In genomic region chr5:112846556-112846955, GRCh38 we compare ENCODE assay signal across 15 cellular contexts. TPM values are rescaled to one million over a fixed set of nuclear protein-coding genes. Genes with fewer than 3 reads are reported as not detected.
DNase-seq lines count a peak whose midpoint lies in the region; ATAC-seq and TF ChIP-seq lines count a peak whose summit lies in the region.
"Had no signal": no experiment of that assay in that cellular context is flagged by ENCODE, and none has a peak within 500 bp of the region (broad histone marks: within the 10 kb centered on the region; RNA-seq: fewer than 3 reads in every experiment).

No MANE protein-coding gene starts in this region.

- H3K4me2 ChIP-seq in neuronal stem cell (ENCODE audit: insufficient read depth, low read length, poor library complexity, severe bottlenecking), result no peak overlapping the region

- H3K18ac ChIP-seq in neuronal stem cell (ENCODE audit: low read length), result no peak overlapping the region

- H3K4me1 ChIP-seq in upper lobe of right lung (peaks cover 4% of the 10 kb centered on the region), neuronal stem cell (ENCODE audit: control insufficient read depth in 2 of 2, insufficient read depth in 1 of 2, low read depth in 1 of 2, low read length in 2 of 2) (peaks cover 0 to 2% of the 10 kb centered on the region in 2 donors)

- no peaks in the 10 kb centered on the region for H3K27me3 ChIP-seq in upper lobe of right lung
- H3K27me3 ChIP-seq in neuronal stem cell (ENCODE audit: control insufficient read depth in 3 of 3, insufficient read depth in 3 of 3, low read depth in 1 of 3, low read length in 3 of 3), result no peaks in the 10 kb centered on the region

- H3K79me1 ChIP-seq in neuronal stem cell (ENCODE audit: low read depth, low read length), result no peaks in the 10 kb centered on the region

- no peaks in the 10 kb centered on the region for H3K9me3 ChIP-seq in upper lobe of right lung
- no peaks in the 10 kb centered on the region for H3K9me3 ChIP-seq in neuronal stem cell (replicated peaks in 1 of 2; ENCODE audit: control insufficient read depth in 2 of 2, insufficient read depth in 1 of 2, low read depth in 1 of 2, low read length in 2 of 2)

- ATAC-seq in WTC11, result peak; percentile 50
- peak; percentile 26 for ATAC-seq in upper lobe of right lung
- no peak for ATAC-seq in stimulated activated naive CD8-positive, alpha-beta T cell treated with anti-CD3 and anti-CD28 coated beads, Interleukin-15, amount 100 ng/mL, for 72 hours
- ATAC-seq: GM12878 had no signal

- peak overlapping the region; percentile 13 for H3K27ac Mint-ChIP-seq in activated naive CD4-positive, alpha-beta T cell treated with anti-CD3 and anti-CD28 coated beads, Interleukin-2, amount 50 U/mL, for 24 hours
- no peak overlapping the region for H3K27ac Mint-ChIP-seq in activated naive CD4-positive, alpha-beta T cell treated with anti-CD3 and anti-CD28 coated beads, Interleukin-2, amount 10 ng/mL, durations not matched to agents 7 days and 5 days
- H3K27ac Mint-ChIP-seq in WTC11, result no peak overlapping the region; the same call in 1 of the 2 replicates
- no peak overlapping the region for H3K27ac Mint-ChIP-seq in stimulated activated naive CD8-positive, alpha-beta T cell treated with anti-CD3 and anti-CD28 coated beads, Interleukin-15, amount 100 ng/mL, for 72 hours
- H3K27ac Mint-ChIP-seq: CD4-positive, alpha-beta T cell had no signal

- peaks cover 5% of the 10 kb centered on the region for H3K4me1 Mint-ChIP-seq in activated naive CD4-positive, alpha-beta T cell treated with anti-CD3 and anti-CD28 coated beads, Interleukin-2, amount 50 U/mL, for 24 hours
- peaks cover 4% of the 10 kb centered on the region for H3K4me1 Mint-ChIP-seq in activated naive CD4-positive, alpha-beta T cell treated with anti-CD3 and anti-CD28 coated beads, Interleukin-2, amount 10 ng/mL, durations not matched to agents 7 days and 5 days
- H3K4me1 Mint-ChIP-seq in WTC11, result peaks cover 20% of the 10 kb centered on the region
- H3K4me1 Mint-ChIP-seq in stimulated activated naive CD8-positive, alpha-beta T cell treated with anti-CD3 and anti-CD28 coated beads, Interleukin-15, amount 100 ng/mL, for 72 hours, result peaks cover 5% of the 10 kb centered on the region

- H3K4me3 Mint-ChIP-seq in activated naive CD4-positive, alpha-beta T cell treated with anti-CD3 and anti-CD28 coated beads, Interleukin-2, amount 50 U/mL, for 24 hours, result no peak overlapping the region
- H3K4me3 Mint-ChIP-seq in activated naive CD4-positive, alpha-beta T cell treated with anti-CD3 and anti-CD28 coated beads, Interleukin-2, amount 10 ng/mL, durations not matched to agents 7 days and 5 days, result no peak overlapping the region
- no peak overlapping the region for H3K4me3 Mint-ChIP-seq in WTC11
- no peak overlapping the region for H3K4me3 Mint-ChIP-seq in stimulated activated naive CD8-positive, alpha-beta T cell treated with anti-CD3 and anti-CD28 coated beads, Interleukin-15, amount 100 ng/mL, for 72 hours
- H3K4me3 Mint-ChIP-seq: CD4-positive, alpha-beta T cell had no signal

- H3K14ac ChIP-seq in neuronal stem cell (ENCODE audit: low read length), result no peak overlapping the region

- no peak overlapping the region for H3K23ac ChIP-seq in neuronal stem cell (ENCODE audit: low read depth, low read length, poor library complexity)

- H3K9me3 Mint-ChIP-seq in activated naive CD4-positive, alpha-beta T cell treated with anti-CD3 and anti-CD28 coated beads, Interleukin-2, amount 50 U/mL, for 24 hours, result no peaks in the 10 kb centered on the region
- H3K9me3 Mint-ChIP-seq in activated naive CD4-positive, alpha-beta T cell treated with anti-CD3 and anti-CD28 coated beads, Interleukin-2, amount 10 ng/mL, durations not matched to agents 7 days and 5 days, result no peaks in the 10 kb centered on the region
- peaks cover 20% of the 10 kb centered on the region for H3K9me3 Mint-ChIP-seq in WTC11
- H3K9me3 Mint-ChIP-seq in stimulated activated naive CD8-positive, alpha-beta T cell treated with anti-CD3 and anti-CD28 coated beads, Interleukin-15, amount 100 ng/mL, for 72 hours, result no peaks in the 10 kb centered on the region
- H3K9me3 Mint-ChIP-seq: CD4-positive, alpha-beta T cell had no signal

- POLR2A ChIA-PET in WTC11 (lab: Charles Lee), result interaction anchor here (0.8 kb wide), 1 partner anchor 15 kb away, joined by 3 read pairs; the partner anchor contains the start of gene SRP19

- H3K27ac ChIP-seq in upper lobe of right lung (no peak overlapping the region), neuronal stem cell (replicated peaks; ENCODE audit: low read length) (no peak overlapping the region)

- no peak for TF ChIP-seq CTCF in WTC11 (IDR thresholded peaks at IDR 0.05)
- TF ChIP-seq CTCF in upper lobe of right lung (IDR thresholded peaks at IDR 0.05), result no peak

- H4K8ac ChIP-seq in neuronal stem cell (ENCODE audit: low read depth, low read length), result no peak overlapping the region

- no peak overlapping the region for H4K91ac ChIP-seq in neuronal stem cell (ENCODE audit: low read depth, low read length, poor library complexity)

- no peak overlapping the region for H2BK12ac ChIP-seq in neuronal stem cell (ENCODE audit: low read length)

- intact Hi-C loops in upper lobe of right lung (cut with DNase I), result no loop called here

- no peak overlapping the region for H3K4ac ChIP-seq in neuronal stem cell (ENCODE audit: low read length)

- DNase-seq in activated naive CD4-positive, alpha-beta T cell treated with anti-CD3 and anti-CD28 coated beads, Interleukin-2, amount 10 ng/mL, durations not matched to agents 7 days and 5 days, result no peak
- DNase-seq in WTC11 (ENCODE audit: low spot score), result no peak
- DNase-seq in iPS-NIHi7 (ENCODE audit: extremely low spot score), result peak; percentile 18
- DNase-seq in upper lobe of right lung, result no peak
- DNase-seq in neuronal stem cell (ENCODE audit: low spot score), result no peak
- DNase-seq in stimulated activated naive CD8-positive, alpha-beta T cell treated with anti-CD3 and anti-CD28 coated beads, Interleukin-15, amount 100 ng/mL, for 72 hours, result no peak
- DNase-seq in AG08395 (ENCODE audit: low spot score), result no peak
- DNase-seq: 8988T; C1 segment of cervical spinal cord; Calu3; CD4-positive, alpha-beta T cell; DMS 273 treated with DMSO at 0.1 percent for 48 hours; HCEC 1CT had no signal

- H3K36me3 Mint-ChIP-seq in activated naive CD4-positive, alpha-beta T cell treated with anti-CD3 and anti-CD28 coated beads, Interleukin-2, amount 50 U/mL, for 24 hours, result no peaks in the 10 kb centered on the region
- peaks cover 7% of the 10 kb centered on the region for H3K36me3 Mint-ChIP-seq in activated naive CD4-positive, alpha-beta T cell treated with anti-CD3 and anti-CD28 coated beads, Interleukin-2, amount 10 ng/mL, durations not matched to agents 7 days and 5 days
- H3K36me3 Mint-ChIP-seq in WTC11, result peaks cover 22% of the 10 kb centered on the region

- no peak overlapping the region for H2AK5ac ChIP-seq in neuronal stem cell (ENCODE audit: low read depth, low read length)

- no peak overlapping the region for H3K4me3 ChIP-seq in upper lobe of right lung
- no peak overlapping the region for H3K4me3 ChIP-seq in neuronal stem cell (ENCODE audit: low read length in 2 of 2)
- H3K4me3 ChIP-seq: GM12878 had no signal

- H2BK5ac ChIP-seq in neuronal stem cell (ENCODE audit: low read length), result no peak overlapping the region

- CTCF ChIA-PET in activated naive CD4-positive, alpha-beta T cell treated with anti-CD3 and anti-CD28 coated beads, Interleukin-2, amount 10 ng/mL, durations not matched to agents 7 days and 5 days (lab: Charles Lee), result no interaction called here
- CTCF ChIA-PET in WTC11 (lab: Charles Lee), result interaction anchor here (1.1 kb wide), 1 partner anchor 317 kb away, joined by 4 read pairs; no protein-coding TSS in a partner anchor

- H2AFZ ChIP-seq in neuronal stem cell (ENCODE audit: low read length), result no peak overlapping the region

- H2BK15ac ChIP-seq in neuronal stem cell (ENCODE audit: low read length), result no peak overlapping the region

- no CpG with 5 or more reads among the region's 5 CpGs for WGBS in neuronal stem cell (ENCODE audit: extremely low coverage in 2 of 2, insufficient read length in 2 of 2, insufficient replicate concordance in 1 of 2), 2 donors

- H3K27me3 Mint-ChIP-seq in activated naive CD4-positive, alpha-beta T cell treated with anti-CD3 and anti-CD28 coated beads, Interleukin-2, amount 50 U/mL, for 24 hours, result peaks cover 3% of the 10 kb centered on the region
- H3K27me3 Mint-ChIP-seq in activated naive CD4-positive, alpha-beta T cell treated with anti-CD3 and anti-CD28 coated beads, Interleukin-2, amount 10 ng/mL, durations not matched to agents 7 days and 5 days, result peaks cover 17% of the 10 kb centered on the region
- no peaks in the 10 kb centered on the region; the same call in 1 of the 2 replicates for H3K27me3 Mint-ChIP-seq in WTC11 (ENCODE audit: low read depth)
- H3K27me3 Mint-ChIP-seq in stimulated activated naive CD8-positive, alpha-beta T cell treated with anti-CD3 and anti-CD28 coated beads, Interleukin-15, amount 100 ng/mL, for 72 hours, result no peaks in the 10 kb centered on the region

- H3K9ac ChIP-seq in neuronal stem cell (ENCODE audit: low read depth, low read length, poor library complexity), result no peak overlapping the region

- H3K36me3 ChIP-seq in upper lobe of right lung (no peaks in the 10 kb centered on the region), neuronal stem cell (replicated peaks in 1 of 2; ENCODE audit: control insufficient read depth in 2 of 2, insufficient read depth in 2 of 2, low read length in 2 of 2) (peaks cover 0 to 13% of the 10 kb centered on the region in 2 donors)

- H2BK120ac ChIP-seq in neuronal stem cell (ENCODE audit: low read depth, low read length), result no peak overlapping the region

TF ChIP-seq in WTC11, 78 proteins besides CTCF, POLR2A, EP300 and RAD21 (continues in another document):
- TF ChIP-seq MYBL2 (CRISPR knock-in tag; IDR thresholded peaks at IDR 0.05) (no peak), OVOL2 (CRISPR knock-in tag; IDR thresholded peaks at IDR 0.05; ENCODE audit: borderline replicate concordance) (no peak), E2F5 (CRISPR knock-in tag; IDR thresholded peaks at IDR 0.05) (no peak)

RNA-seq across cellular contexts. Expression of gene SRP19, which starts 14.5 kb away (rescaled TPM):
- 41.0 to 56.4 TPM (median 48.8 TPM) in 3 replicates for total RNA-seq in WTC11 (2021)
- total RNA-seq in upper lobe of right lung, result 22.8 TPM
- 85.6 TPM for polyA plus RNA-seq in neuronal stem cell (2013, experiment 1 of 2)
- polyA plus RNA-seq in neuronal stem cell (2013, experiment 2 of 2), result 89.0 TPM
